23 cellular contexts compared by ENCODE assay signal in the genomic region with DNA sequence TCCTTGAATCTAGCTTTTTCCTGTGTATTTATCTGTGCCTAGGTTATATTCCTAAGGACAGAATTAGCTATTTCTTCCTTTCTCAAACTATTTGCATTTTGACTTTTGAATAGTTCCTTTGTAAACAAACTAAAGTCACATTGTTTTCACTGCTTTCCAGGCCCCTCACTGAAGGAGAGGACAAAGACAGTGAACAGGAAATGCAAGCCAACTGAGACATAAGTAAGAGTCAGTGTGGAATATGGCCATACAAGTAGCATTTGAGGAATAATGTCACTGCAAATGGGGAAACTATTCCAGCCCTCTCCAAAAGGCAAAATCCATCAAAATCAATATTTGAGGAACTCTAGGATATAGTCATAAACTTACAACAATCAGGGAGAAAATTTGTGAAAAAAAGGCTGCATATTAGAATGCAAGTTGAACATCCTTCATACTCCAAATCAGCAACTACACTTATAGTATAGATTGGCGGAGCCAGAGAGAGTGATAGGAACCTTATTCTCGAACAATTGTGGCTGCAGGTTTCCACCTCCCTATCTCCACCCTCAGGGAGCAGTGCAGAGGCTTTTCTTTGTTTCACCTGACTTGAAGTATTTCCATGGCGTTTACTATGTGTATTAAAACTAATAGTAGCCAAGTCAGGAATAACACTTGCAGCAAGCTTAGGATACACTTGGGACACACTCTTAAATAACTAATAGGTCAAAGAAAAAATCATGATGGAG.
"Had no signal": no experiment of that assay in that cellular context is flagged by ENCODE, and none has a peak within 500 bp of the region (broad histone marks: within the 10 kb centered on the region; RNA-seq: fewer than 3 reads in every experiment).

No MANE protein-coding gene starts in this region.

- H3K4me1 ChIP-seq: gastrocnemius medialis, left lung, lower lobe of right lung, pancreas, psoas muscle, thyroid gland, upper lobe of left lung had no signal

- H3K27ac ChIP-seq: gastrocnemius medialis, hepatocyte, left lung, lower lobe of right lung, pancreas, psoas muscle, thyroid gland, upper lobe of left lung, WERI-Rb-1 had no signal

- H3K4me3 ChIP-seq: gastrocnemius medialis, hepatocyte, left lung, lower lobe of right lung, psoas muscle, smooth muscle cell, thyroid gland, upper lobe of left lung had no signal

- DNase-seq: activated CD4-positive, alpha-beta T cell treated with anti-CD3 and anti-CD28 coated beads, Interleukin-2, amount 50 U/mL, for 1 hour; activated CD4-positive, CD25-positive, alpha-beta regulatory T cell treated with anti-CD3 and anti-CD28 coated beads, Interleukin-2, amount 50 U/mL, for 72 hours; activated CD8-positive, alpha-beta T cell treated with anti-CD3 and anti-CD28 coated beads for 36 hours; activated naive CD4-positive, alpha-beta T cell; activated T-cell treated with anti-CD3 and anti-CD28 coated beads, Interleukin-2, amount 50 U/mL, for 48 hours; anterior cingulate cortex; effector CD4-positive, alpha-beta T cell; gastrocnemius medialis; left lung; lower lobe of right lung; nucleus accumbens; pancreas; psoas muscle; stimulated activated CD4-positive, alpha-beta T cell treated with anti-CD3 and anti-CD28 coated beads, Interleukin-1b, Interleukin-23, amount 100 ng/mL, for 48 hours; stimulated activated CD4-positive, alpha-beta T cell treated with anti-CD3 and anti-CD28 coated beads, Interleukin-4, amount 100 ng/mL, for 4 hours; stimulated activated CD8-positive, alpha-beta memory T cell treated with anti-CD3 and anti-CD28 coated beads, Interleukin-4, amount 100 ng/mL, for 48 hours; stimulated activated naive CD8-positive, alpha-beta T cell treated with anti-CD3 and anti-CD28 coated beads, Interleukin-15, amount 100 ng/mL, for 72 hours; substantia nigra; thyroid gland; upper lobe of left lung; WERI-Rb-1 had no signal

- H3K9me3 ChIP-seq: gastrocnemius medialis, lower lobe of right lung, pancreas, psoas muscle, thyroid gland, upper lobe of left lung had no signal

- H3K36me3 ChIP-seq: gastrocnemius medialis, left lung, lower lobe of right lung, pancreas, thyroid gland, upper lobe of left lung, WERI-Rb-1 had no signal

- H3K27me3 ChIP-seq: gastrocnemius medialis, hepatocyte, left lung, pancreas, thyroid gland, upper lobe of left lung had no signal
